Comparison of ENCODE assay signal across 9 cellular contexts in the genomic region with DNA sequence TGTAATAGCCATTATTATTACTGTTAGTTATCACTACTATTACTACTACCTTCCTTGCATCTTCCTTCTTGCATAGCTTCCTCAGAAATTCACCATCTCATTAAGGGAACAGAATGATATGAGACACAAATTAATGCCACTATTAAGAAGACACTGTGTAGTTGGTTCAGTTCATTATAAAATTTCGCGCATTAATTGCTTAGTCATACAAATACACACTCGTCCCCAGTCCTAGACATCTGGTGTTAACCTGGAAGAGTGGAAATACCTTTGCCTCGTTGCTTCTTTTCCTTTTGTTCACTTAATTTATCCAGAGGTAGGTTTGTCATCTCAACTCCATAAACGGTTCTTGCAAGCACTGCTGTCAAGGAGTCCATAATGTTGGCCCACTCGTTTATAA.
"Had no signal": no experiment of that assay in that cellular context is flagged by ENCODE, and none has a peak within 500 bp of the region (broad histone marks: within the 10 kb centered on the region; RNA-seq: fewer than 3 reads in every experiment).

No MANE protein-coding gene starts in this region.

- H3K9ac ChIP-seq: GM23248, KMS-11 had no signal

- FAIRE-seq: HTR-8/SVneo had no signal

- DNase-seq: GM23248, GOT3, H7, KBM-7 had no signal

- H3K27ac Mint-ChIP-seq: IgD-negative memory B cell had no signal

- H3K4me3 Mint-ChIP-seq: IgD-negative memory B cell had no signal

- H3K36me3 ChIP-seq: HAP-1 had no signal

- H3K27ac ChIP-seq: GM23248, KMS-11 had no signal

- H2AFZ ChIP-seq: GM23248 had no signal

- H3K9me3 ChIP-seq: HAP-1 had no signal

- H3K9me3 Mint-ChIP-seq: IgD-negative memory B cell had no signal

- H3K4me2 ChIP-seq: KMS-11 had no signal

- H3K4me3 ChIP-seq: GM23248, HAP-1 had no signal

- H3K4me1 ChIP-seq: HAP-1 had no signal

- ATAC-seq: HCT116 had no signal

- H3K27me3 Mint-ChIP-seq: IgD-negative memory B cell had no signal
